Comparison of ENCODE assay signal across 10 cellular contexts in the genomic region with DNA sequence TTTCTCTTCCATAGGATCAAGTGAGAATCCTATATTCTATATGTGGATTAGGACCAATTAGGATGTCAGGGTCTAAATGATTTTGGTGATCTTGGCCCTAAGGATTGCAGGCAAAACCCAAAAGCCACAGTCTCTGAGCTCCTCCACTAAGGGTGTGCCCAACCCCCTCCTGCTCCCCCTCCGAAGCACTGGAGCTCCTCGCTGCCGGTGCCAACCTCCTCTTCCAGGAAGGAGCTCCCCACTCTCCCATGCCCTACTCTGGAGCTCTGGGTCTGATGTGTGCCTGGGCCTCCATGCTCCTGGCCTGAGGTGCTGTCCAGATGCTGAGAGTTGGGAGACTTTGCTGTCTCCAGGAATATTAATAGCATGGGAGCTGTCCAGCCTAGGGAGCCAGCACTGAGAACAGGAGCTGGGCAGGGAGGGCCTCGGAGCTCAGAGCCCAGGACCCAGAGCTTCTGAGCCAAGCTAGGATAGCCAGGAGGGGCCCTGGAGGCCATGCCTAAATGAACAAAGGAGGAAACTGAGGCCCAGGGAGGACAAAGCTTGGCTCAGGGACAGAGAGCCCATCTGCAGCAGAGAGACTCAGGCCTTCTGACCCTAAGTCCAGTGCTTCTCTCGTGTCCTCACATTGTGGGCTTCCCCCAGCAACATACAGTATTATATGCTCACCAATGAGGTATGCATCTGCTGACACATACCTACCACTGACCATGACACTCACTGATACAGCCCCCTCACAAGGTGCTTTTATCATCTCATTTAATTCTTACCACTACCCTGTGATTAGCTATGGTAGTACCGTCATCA. TPM values are rescaled to one million over a fixed set of nuclear protein-coding genes. Genes with fewer than 3 reads are reported as not detected.
DNase-seq lines count a peak whose midpoint lies in the region; ATAC-seq and TF ChIP-seq lines count a peak whose summit lies in the region.
"Had no signal": no experiment of that assay in that cellular context is flagged by ENCODE, and none has a peak within 500 bp of the region (broad histone marks: within the 10 kb centered on the region; RNA-seq: fewer than 3 reads in every experiment).

No MANE protein-coding gene starts in this region.

- no peaks in the 10 kb centered on the region for H3K36me3 ChIP-seq in osteoblast (ENCODE audit: insufficient read depth, low read length)

- H3K9me3 Mint-ChIP-seq in effector memory CD8-positive, alpha-beta T cell = peaks cover 0 to 7% of the 10 kb centered on the region in 2 donors
- H3K9me3 Mint-ChIP-seq: neural crest cell had no signal

- H3K4me1 Mint-ChIP-seq in effector memory CD8-positive, alpha-beta T cell (ENCODE audit: low read depth in 2 of 2) = peaks cover 0 to 1% of the 10 kb centered on the region in 2 donors
- H3K4me1 Mint-ChIP-seq: neural crest cell had no signal

- no peaks in the 10 kb centered on the region for H3K79me2 ChIP-seq in osteoblast (ENCODE audit: insufficient read depth, low read length)

- ATAC-seq in GM21786 (IDR thresholded peaks at IDR 0.05; ENCODE audit: unreplicated experiment) = no peak
- no peak for ATAC-seq in effector memory CD8-positive, alpha-beta T cell (replicated peaks)

- no peak overlapping the region for H3K4me3 ChIP-seq in osteoblast (ENCODE audit: insufficient read depth, low read length)

- H4K20me1 ChIP-seq in osteoblast (ENCODE audit: insufficient read depth, low read length) = no peaks in the 10 kb centered on the region

- no peaks in the 10 kb centered on the region for H3K27me3 Mint-ChIP-seq in effector memory CD8-positive, alpha-beta T cell

- peak; percentile 75 for DNase-seq in ELR (ENCODE audit: low read depth)
- peak; percentile 14 for DNase-seq in epithelial cell of prostate (ENCODE audit: low read depth, low spot score)
- peak; percentile 96 for DNase-seq in osteoblast (ENCODE audit: insufficient read length, low spot score, missing footprints)
- DNase-seq in NCI-H446 (lab: John Stamatoyannopoulos, UW) = no peak
- DNase-seq in activated gamma-delta T cell (lab: John Stamatoyannopoulos, UW) = no peak
- no peak for DNase-seq in effector memory CD8-positive, alpha-beta T cell
- DNase-seq: activated CD4-positive, CD25-positive, alpha-beta regulatory T cell had no signal

- H3K4me3 Mint-ChIP-seq in effector memory CD8-positive, alpha-beta T cell = no peak overlapping the region
- H3K4me3 Mint-ChIP-seq: neural crest cell had no signal

- no peak overlapping the region for H3K4me2 ChIP-seq in osteoblast (ENCODE audit: insufficient read depth, low read length)

- no peak overlapping the region for H3K27ac ChIP-seq in epithelial cell of prostate
- H3K27ac ChIP-seq in osteoblast (ENCODE audit: low read depth, low read length) = no peak overlapping the region

- no peaks in the 10 kb centered on the region for H3K9me3 ChIP-seq in osteoblast (ENCODE audit: low read depth, low read length)

- H3K27me3 ChIP-seq in osteoblast (ENCODE audit: insufficient read depth, low read length) = no peaks in the 10 kb centered on the region

- peak overlapping the region in 1 of 2 donors; percentile 54 for H3K27ac Mint-ChIP-seq in effector memory CD8-positive, alpha-beta T cell

- TF ChIP-seq CTCF in osteoblast (IDR thresholded peaks at IDR 0.05; ENCODE audit: extremely low read depth, low read depth, low read length) = no peak

- H3K36me3 Mint-ChIP-seq in effector memory CD8-positive, alpha-beta T cell (ENCODE audit: insufficient read depth) = no peaks in the 10 kb centered on the region

- H3K4me1 ChIP-seq in osteoblast (ENCODE audit: insufficient read depth, low read length) = no peaks in the 10 kb centered on the region

- H2AFZ ChIP-seq in osteoblast (ENCODE audit: low read length) = no peak overlapping the region

TF ChIP-seq in PFSK-1, 5 proteins besides CTCF, POLR2A, EP300 and RAD21:
- no peak for TF ChIP-seq TAF1 (IDR thresholded peaks at IDR 0.05; ENCODE audit: borderline replicate concordance, insufficient read depth, low read length)
- no peak for TF ChIP-seq POLR2AphosphoS5 (IDR thresholded peaks at IDR 0.05; ENCODE audit: low read depth, low read length)
- no peak for TF ChIP-seq FOXP2 (optimal IDR thresholded peaks at IDR 0.05; ENCODE audit: borderline replicate concordance, extremely low read depth, extremely low read length, insufficient read depth)
- peak; percentile 97; the same call in 1 of the 2 replicates for TF ChIP-seq SIN3A (IDR thresholded peaks at IDR 0.05; ENCODE audit: borderline replicate concordance, insufficient read depth, low read length)
- TF ChIP-seq, protein P1, sequence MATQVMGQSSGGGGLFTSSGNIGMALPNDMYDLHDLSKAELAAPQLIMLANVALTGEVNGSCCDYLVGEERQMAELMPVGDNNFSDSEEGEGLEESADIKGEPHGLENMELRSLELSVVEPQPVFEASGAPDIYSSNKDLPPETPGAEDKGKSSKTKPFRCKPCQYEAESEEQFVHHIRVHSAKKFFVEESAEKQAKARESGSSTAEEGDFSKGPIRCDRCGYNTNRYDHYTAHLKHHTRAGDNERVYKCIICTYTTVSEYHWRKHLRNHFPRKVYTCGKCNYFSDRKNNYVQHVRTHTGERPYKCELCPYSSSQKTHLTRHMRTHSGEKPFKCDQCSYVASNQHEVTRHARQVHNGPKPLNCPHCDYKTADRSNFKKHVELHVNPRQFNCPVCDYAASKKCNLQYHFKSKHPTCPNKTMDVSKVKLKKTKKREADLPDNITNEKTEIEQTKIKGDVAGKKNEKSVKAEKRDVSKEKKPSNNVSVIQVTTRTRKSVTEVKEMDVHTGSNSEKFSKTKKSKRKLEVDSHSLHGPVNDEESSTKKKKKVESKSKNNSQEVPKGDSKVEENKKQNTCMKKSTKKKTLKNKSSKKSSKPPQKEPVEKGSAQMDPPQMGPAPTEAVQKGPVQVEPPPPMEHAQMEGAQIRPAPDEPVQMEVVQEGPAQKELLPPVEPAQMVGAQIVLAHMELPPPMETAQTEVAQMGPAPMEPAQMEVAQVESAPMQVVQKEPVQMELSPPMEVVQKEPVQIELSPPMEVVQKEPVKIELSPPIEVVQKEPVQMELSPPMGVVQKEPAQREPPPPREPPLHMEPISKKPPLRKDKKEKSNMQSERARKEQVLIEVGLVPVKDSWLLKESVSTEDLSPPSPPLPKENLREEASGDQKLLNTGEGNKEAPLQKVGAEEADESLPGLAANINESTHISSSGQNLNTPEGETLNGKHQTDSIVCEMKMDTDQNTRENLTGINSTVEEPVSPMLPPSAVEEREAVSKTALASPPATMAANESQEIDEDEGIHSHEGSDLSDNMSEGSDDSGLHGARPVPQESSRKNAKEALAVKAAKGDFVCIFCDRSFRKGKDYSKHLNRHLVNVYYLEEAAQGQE (IDR thresholded peaks at IDR 0.05; ENCODE audit: insufficient read depth in 1 of 2, low read depth in 2 of 2, low read length in 2 of 2) = peak; percentile 97 to 98

RNA-seq across cellular contexts. Expression of a gene that starts 36.9 kb away (rescaled TPM):
- 25.5 TPM for polyA plus RNA-seq in PFSK-1 (2012; ENCODE audit: insufficient read length, low read depth)
- total RNA-seq in osteoblast = 101 and 116 TPM in 2 replicates

Comparison
In these comparisons a context has a peak if more than half of its experiments do, and no peak if none do; other contexts are left out.
1. DNase-seq: peak in ELR (single experiment), epithelial cell of prostate (single experiment) and osteoblast (single experiment); none in NCI-H446 (0 of 2), activated gamma-delta T cell (single experiment) and effector memory CD8-positive, alpha-beta T cell (0 of 3).